Comparison of ENCODE assay signal across 9 cellular contexts in genomic region chr9:22469928-22470544, GRCh38. TPM values are rescaled to one million over a fixed set of nuclear protein-coding genes. Genes with fewer than 3 reads are reported as not detected.
DNase-seq lines count a peak whose midpoint lies in the region; ATAC-seq and TF ChIP-seq lines count a peak whose summit lies in the region.
"Had no signal": no experiment of that assay in that cellular context is flagged by ENCODE, and none has a peak within 500 bp of the region (broad histone marks: within the 10 kb centered on the region; RNA-seq: fewer than 3 reads in every experiment).

No MANE protein-coding gene starts in this region.

- no peak overlapping the region for H3K4me3 Mint-ChIP-seq in activated CD4-positive, alpha-beta T cell treated with anti-CD3 and anti-CD28 coated beads, Interleukin-2, amount 10 ng/mL, durations not matched to agents 7 days and 5 days
- no peak overlapping the region for H3K4me3 Mint-ChIP-seq in natural killer cell
- H3K4me3 Mint-ChIP-seq: activated naive CD8-positive, alpha-beta T cell had no signal

- peak; percentile 13 for DNase-seq in activated CD4-positive, alpha-beta T cell treated with anti-CD3 and anti-CD28 coated beads, Interleukin-2, amount 10 ng/mL, durations not matched to agents 7 days and 5 days
- no peak for DNase-seq in activated CD4-positive, alpha-beta T cell treated with anti-CD3 and anti-CD28 coated beads for 1 hour
- DNase-seq in NCI-H1092 treated with DMSO at 0.1 percent for 48 hours (lab: John Stamatoyannopoulos, UW): peak; percentile 66
- DNase-seq in kidney epithelial cell (ENCODE audit: low read depth): no peak
- no peak for DNase-seq in uterus
- DNase-seq in natural killer cell: no peak

- TF ChIP-seq POLR2A in uterus (IDR thresholded peaks at IDR 0.05): no peak

- no peaks in the 10 kb centered on the region for H3K4me1 Mint-ChIP-seq in activated CD4-positive, alpha-beta T cell treated with anti-CD3 and anti-CD28 coated beads, Interleukin-2, amount 10 ng/mL, durations not matched to agents 7 days and 5 days
- H3K4me1 Mint-ChIP-seq in natural killer cell: no peaks in the 10 kb centered on the region

- H3K9me3 Mint-ChIP-seq in activated CD4-positive, alpha-beta T cell treated with anti-CD3 and anti-CD28 coated beads, Interleukin-2, amount 10 ng/mL, durations not matched to agents 7 days and 5 days: no peaks in the 10 kb centered on the region
- no peaks in the 10 kb centered on the region for H3K9me3 Mint-ChIP-seq in natural killer cell

- H3K27me3 Mint-ChIP-seq in activated CD4-positive, alpha-beta T cell treated with anti-CD3 and anti-CD28 coated beads, Interleukin-2, amount 10 ng/mL, durations not matched to agents 7 days and 5 days: no peaks in the 10 kb centered on the region
- no peaks in the 10 kb centered on the region for H3K27me3 Mint-ChIP-seq in natural killer cell (ENCODE audit: low read depth in 2 of 2)

- no peak overlapping the region for H3K4me3 ChIP-seq in HEK293 (ENCODE audit: low read depth, low read length)
- no peak overlapping the region for H3K4me3 ChIP-seq in kidney epithelial cell (ENCODE audit: low read depth, low read length)
- H3K4me3 ChIP-seq in uterus: no peak overlapping the region

- H3K36me3 ChIP-seq in HEK293 (ENCODE audit: control insufficient read depth in 2 of 2, insufficient read depth in 1 of 2, low read length in 2 of 2) (no peaks in the 10 kb centered on the region), kidney epithelial cell (ENCODE audit: control insufficient read depth, insufficient read depth, low read length) (no peaks in the 10 kb centered on the region), uterus (no peaks in the 10 kb centered on the region)

- no peaks in the 10 kb centered on the region for H3K36me3 Mint-ChIP-seq in activated CD4-positive, alpha-beta T cell treated with anti-CD3 and anti-CD28 coated beads, Interleukin-2, amount 10 ng/mL, durations not matched to agents 7 days and 5 days (ENCODE audit: low read depth)
- H3K36me3 Mint-ChIP-seq in natural killer cell: no peaks in the 10 kb centered on the region
- H3K36me3 Mint-ChIP-seq: activated naive CD8-positive, alpha-beta T cell had no signal

- TF ChIP-seq CTCF in HEK293 (tag by site-specific recombination; IDR thresholded peaks at IDR 0.05) (no peak), VCaP (conservative IDR thresholded peaks at IDR 0.05) (peak; percentile 96), kidney epithelial cell (IDR thresholded peaks at IDR 0.05; ENCODE audit: insufficient read depth, low read length, poor library complexity, severe bottlenecking) (peak; percentile 59), uterus (IDR thresholded peaks at IDR 0.05) (peak in 3 of 4 experiments; percentile 17 to 54 (median 33)), natural killer cell (IDR thresholded peaks at IDR 0.05) (no peak)

- CTCF ChIA-PET in activated CD4-positive, alpha-beta T cell treated with anti-CD3 and anti-CD28 coated beads, Interleukin-2, amount 10 ng/mL, durations not matched to agents 7 days and 5 days (lab: Charles Lee): no interaction called here
- CTCF ChIA-PET in HEK293 (lab: Yijun Ruan, JAX): interaction anchor here (0.5 to 2.4 kb wide), 39 partner anchors 10 to 1774 kb away, joined by 3 to 18 read pairs (median 3); no protein-coding TSS in a partner anchor

- no peak for ATAC-seq in natural killer cell

- no peak overlapping the region for H3K27ac Mint-ChIP-seq in activated CD4-positive, alpha-beta T cell treated with anti-CD3 and anti-CD28 coated beads, Interleukin-2, amount 10 ng/mL, durations not matched to agents 7 days and 5 days
- no peak overlapping the region for H3K27ac Mint-ChIP-seq in natural killer cell
- H3K27ac Mint-ChIP-seq: activated naive CD8-positive, alpha-beta T cell had no signal

- H3K27me3 ChIP-seq in kidney epithelial cell (ENCODE audit: control insufficient read depth, insufficient read depth, low read length) (no peaks in the 10 kb centered on the region), uterus (no peaks in the 10 kb centered on the region)

- no peaks in the 10 kb centered on the region for H3K9me3 ChIP-seq in HEK293 (ENCODE audit: control insufficient read depth, insufficient read depth, low read depth, low read length)
- no peaks in the 10 kb centered on the region for H3K9me3 ChIP-seq in uterus

- H3K27ac ChIP-seq in HEK293 (ENCODE audit: extremely low read depth, low read depth, low read length): no peak overlapping the region
- no peak overlapping the region for H3K27ac ChIP-seq in VCaP
- H3K27ac ChIP-seq in uterus: no peak overlapping the region

- POLR2A ChIA-PET in activated CD4-positive, alpha-beta T cell treated with anti-CD3 and anti-CD28 coated beads, Interleukin-2, amount 10 ng/mL, durations not matched to agents 7 days and 5 days (lab: Charles Lee): no interaction called here
- POLR2A ChIA-PET in HEK293 (lab: Yijun Ruan, JAX): no interaction called here

- no peaks in the 10 kb centered on the region for H3K4me1 ChIP-seq in HEK293 (ENCODE audit: control insufficient read depth, insufficient read depth, low read length)
- H3K4me1 ChIP-seq in uterus: no peaks in the 10 kb centered on the region

- intact Hi-C loops in uterus (cut with DNase I; ENCODE audit: low total_unique reads): loop anchor here (10.0 kb wide), 1 partner anchor 65 kb away; no protein-coding TSS in a partner anchor
- intact Hi-C loops in natural killer cell (cut with micrococcal nuclease): no loop called here

TF ChIP-seq in HEK293, 187 proteins besides CTCF, POLR2A, EP300 and RAD21:
- no peak for TF ChIP-seq ZNF473 (tag by site-specific recombination; IDR thresholded peaks at IDR 0.05)
- peak; percentile 75 for TF ChIP-seq ZNF654 (tag by site-specific recombination; IDR thresholded peaks at IDR 0.05; ENCODE audit: low read depth)

RNA-seq across cellular contexts. Expression of gene DMRTA1, which starts 23.4 kb away (rescaled TPM):
- not detected for total RNA-seq in activated CD4-positive, alpha-beta T cell treated with anti-CD3 and anti-CD28 coated beads, Interleukin-2, amount 10 ng/mL, durations not matched to agents 7 days and 5 days
- total RNA-seq in kidney epithelial cell (0.92 and 1.1 TPM in 2 replicates), uterus (10 to 100 TPM in 1 of 4 donors, 1 to 10 TPM in 1, under 1 TPM in 2; 0.29 to 11.0 (median 1.0) TPM), natural killer cell (not detected)

Comparison
In these comparisons a context has a peak if more than half of its experiments do, and no peak if none do; other contexts are left out.
1. DNase-seq: peak in activated CD4-positive, alpha-beta T cell treated with anti-CD3 and anti-CD28 coated beads, Interleukin-2, amount 10 ng/mL, durations not matched to agents 7 days and 5 days (single experiment) and NCI-H1092 treated with DMSO at 0.1 percent for 48 hours (single experiment); none in activated CD4-positive, alpha-beta T cell treated with anti-CD3 and anti-CD28 coated beads for 1 hour (single experiment), kidney epithelial cell (single experiment), uterus (0 of 2) and natural killer cell (single experiment).
2. CTCF ChIP-seq: peak in VCaP (single experiment), kidney epithelial cell (single experiment) and uterus (3 of 4); none in HEK293 (single experiment) and natural killer cell (single experiment).